In genomic region chr9:133251773-133252172, GRCh38 we compare ENCODE assay signal across 1 cellular context.
TF ChIP-seq lines count a peak whose summit lies in the region.

No MANE protein-coding gene starts in this region.

TF ChIP-seq in HCT116, 20 proteins besides CTCF, POLR2A, EP300 and RAD21 (continued from another document):
- no peak for TF ChIP-seq ATF3 (IDR thresholded peaks at IDR 0.05)
- TF ChIP-seq EZH2phosphoT487 (IDR thresholded peaks at IDR 0.05; ENCODE audit: borderline replicate concordance) = no peak
- no peak for TF ChIP-seq POLR2AphosphoS5 (IDR thresholded peaks at IDR 0.05; ENCODE audit: low read depth, low read length)
- no peak for TF ChIP-seq FOSL1 (IDR thresholded peaks at IDR 0.05; ENCODE audit: low read depth)
- no peak for TF ChIP-seq ELF1 (IDR thresholded peaks at IDR 0.05; ENCODE audit: borderline replicate concordance, low read depth)
- TF ChIP-seq SP1 (IDR thresholded peaks at IDR 0.05; ENCODE audit: low read depth) = no peak
- TF ChIP-seq JUND (IDR thresholded peaks at IDR 0.05) = no peak
- TF ChIP-seq YY1 (IDR thresholded peaks at IDR 0.05; ENCODE audit: extremely low read depth, insufficient replicate concordance, low read depth, low read length) = no peak
TF ChIP-seq in HCT116: peak in this region for 0.
